ENCODE assay signal across 8 cellular contexts in genomic region chr1:168137515-168137821, GRCh38. TPM values are rescaled to one million over a fixed set of nuclear protein-coding genes. Genes with fewer than 3 reads are reported as not detected.
A peak's percentile ranks its signal among the peaks of the same experiment; 100 is the strongest.
DNase-seq lines count a peak whose midpoint lies in the region; ATAC-seq, FAIRE-seq and TF ChIP-seq lines count a peak whose summit lies in the region.

No MANE protein-coding gene starts in this region.

- TF ChIP-seq POLR2A in K562 (conservative IDR thresholded peaks at IDR 0.05) (no peak), HepG2 (IDR thresholded peaks at IDR 0.05; ENCODE audit: insufficient read depth in 1 of 2, low read depth in 2 of 2, low read length in 2 of 2) (no peak)

- BruUV-seq in K562 (replicated peaks; lab: Mats Ljungman, UMichigan) = no TSS peak
- no TSS peak for BruUV-seq in HepG2 (replicated peaks; lab: Mats Ljungman, UMichigan)

- H3K4me1 ChIP-seq in SK-N-SH (ENCODE audit: control insufficient read depth in 1 of 2, insufficient read depth in 2 of 2, low read depth in 1 of 2, low read length in 1 of 2) (peaks cover 13% of the 10 kb centered on the region in 2 experiments; a peak in 3 of 4 replicates), K562 (replicated peaks in 1 of 2; ENCODE audit: control insufficient read depth in 2 of 2, insufficient read depth in 2 of 2, low read length in 2 of 2) (peaks cover 17 to 19% of the 10 kb centered on the region in 2 experiments; a peak in 4 of 5 replicates), HepG2 (ENCODE audit: insufficient read depth, low read length) (peaks cover 16% of the 10 kb centered on the region), thoracic aorta (ENCODE audit: control insufficient read depth in 1 of 2, low read depth in 2 of 2) (peaks cover 3 to 26% of the 10 kb centered on the region in 2 donors)

- DNase-seq in SK-N-SH = no peak
- no peak for DNase-seq in K562 (ENCODE audit: extremely low read depth in 1 of 4, low spot score in 3 of 4)
- DNase-seq in HepG2 (ENCODE audit: low spot score) = no peak
- no peak for DNase-seq in thoracic aorta (ENCODE audit: low spot score)
- no peak for DNase-seq in COLO829 (ENCODE audit: low spot score)
- no peak for DNase-seq in activated gamma-delta T cell (lab: John Stamatoyannopoulos, UW)
- no peak for DNase-seq in NCI-H524 (lab: John Stamatoyannopoulos, UW)

- H3K9me2 ChIP-seq in SK-N-SH = no peaks in the 10 kb centered on the region

- ATAC-seq in SK-N-SH treated with all-trans-retinoic acid at 6 μM for 48 hours (no peak), K562 (peak; percentile 5; the same call in 2 of the 3 replicates), HepG2 (no peak; the same call in 2 of the 3 replicates), thoracic aorta (ENCODE audit: insufficient number of reproducible peaks, low FRiP score, low read depth) (no peak)

- H4K20me1 ChIP-seq in SK-N-SH (ENCODE audit: insufficient read depth) = peaks cover 8% of the 10 kb centered on the region; the same call in 1 of the 2 replicates
- no peaks in the 10 kb centered on the region for H4K20me1 ChIP-seq in K562 (replicated peaks; ENCODE audit: control insufficient read depth, insufficient read depth, low read length)
- no peaks in the 10 kb centered on the region for H4K20me1 ChIP-seq in HepG2 (ENCODE audit: insufficient read depth, low read length)

- no peak for TF ChIP-seq EP300 in SK-N-SH (IDR thresholded peaks at IDR 0.05; ENCODE audit: borderline replicate concordance in 1 of 2, low read depth in 1 of 2, low read length in 1 of 2)
- no peak for TF ChIP-seq EP300 in K562 (IDR thresholded peaks at IDR 0.05; ENCODE audit: low read length)
- TF ChIP-seq EP300 in HepG2 (IDR thresholded peaks at IDR 0.05; ENCODE audit: low read depth in 2 of 2, low read length in 2 of 2) = no peak
- TF ChIP-seq EP300 in HepG2 (CRISPR knock-in tag; IDR thresholded peaks at IDR 0.05; ENCODE audit: borderline replicate concordance) = no peak

- H3K4me3 ChIP-seq in SK-N-SH (ENCODE audit: low read depth in 2 of 2, low read length in 1 of 2) = peak overlapping the region; percentile 78 to 82
- peak overlapping the region; percentile 20; the same call in 1 of the 2 replicates for H3K4me3 ChIP-seq in K562
- peak overlapping the region; percentile 36 to 71 (median 64); a peak in 5 of 6 replicates for H3K4me3 ChIP-seq in HepG2 (replicated peaks in 1 of 3; ENCODE audit: insufficient read depth in 1 of 3, low read depth in 2 of 3, low read length in 3 of 3)
- H3K4me3 ChIP-seq in thoracic aorta = peak overlapping the region; percentile 91

- H2AFZ ChIP-seq in SK-N-SH (ENCODE audit: low read depth) (peak overlapping the region; percentile 93), K562 (ENCODE audit: low read depth, low read length) (peak overlapping the region; percentile 90), HepG2 (ENCODE audit: low read length) (peak overlapping the region; percentile 31)

- TF ChIP-seq RAD21 in SK-N-SH (IDR thresholded peaks at IDR 0.05; ENCODE audit: low read length) (no peak), K562 (CRISPR knock-in tag; conservative IDR thresholded peaks at IDR 0.05 in 1 of 2, IDR thresholded peaks at IDR 0.05 in 1 of 2) (no peak), HepG2 (CRISPR knock-in tag; IDR thresholded peaks at IDR 0.05) (no peak)

- FAIRE-seq in K562 (lab: Jason Lieb, UNC) (no peak), HepG2 (lab: Jason Lieb, UNC) (no peak)

- H3K79me2 ChIP-seq in SK-N-SH (ENCODE audit: insufficient read depth) (peaks cover 41% of the 10 kb centered on the region), K562 (ENCODE audit: control insufficient read depth, insufficient read depth, low read length) (no peaks in the 10 kb centered on the region), HepG2 (ENCODE audit: insufficient read depth, low read length) (no peaks in the 10 kb centered on the region)

- peaks cover 7 to 8% of the 10 kb centered on the region in 2 experiments for H3K36me3 ChIP-seq in SK-N-SH (replicated peaks in 1 of 2; ENCODE audit: control insufficient read depth in 1 of 2, insufficient read depth in 2 of 2, low read length in 1 of 2)
- no peaks in the 10 kb centered on the region for H3K36me3 ChIP-seq in K562 (ENCODE audit: control insufficient read depth, insufficient read depth, low read length)
- H3K36me3 ChIP-seq in HepG2 (replicated peaks in 1 of 2; ENCODE audit: control insufficient read depth in 1 of 2, insufficient read depth in 2 of 2, low read length in 2 of 2) = no peaks in the 10 kb centered on the region
- H3K36me3 ChIP-seq in thoracic aorta = no peaks in the 10 kb centered on the region

- POLR2A ChIA-PET in SK-N-SH (lab: Yijun Ruan, JAX) (no interaction called here), K562 (lab: Yijun Ruan, JAX) (interaction anchor here (0.6 to 1.4 kb wide), 3 partner anchors 13 to 36 kb away, joined by 3 to 4 read pairs (median 3); no protein-coding TSS in a partner anchor), HepG2 (lab: Yijun Ruan, JAX) (no interaction called here)

- CTCF ChIA-PET in SK-N-SH (lab: Yijun Ruan, JAX) = interaction anchor here (1.3 to 3.1 kb wide), 2 partner anchors 8 to 31 kb away, joined by 6 to 24 read pairs; no protein-coding TSS in a partner anchor
- CTCF ChIA-PET in K562 (lab: Yijun Ruan, JAX; ENCODE audit: low intra/inter-chr PET ratio) = interaction anchor here (0.6 kb wide), 1 partner anchor 192 kb away, joined by 4 read pairs; no protein-coding TSS in a partner anchor
- CTCF ChIA-PET in HepG2 (lab: Yijun Ruan, JAX; ENCODE audit: low intra/inter-chr PET ratio, low total read pairs) = interaction anchor here (1.4 kb wide), 1 partner anchor 8 kb away, joined by 3 read pairs; no protein-coding TSS in a partner anchor

- intact Hi-C loops in K562 (cut with micrococcal nuclease) = no loop called here
- intact Hi-C loops in HepG2 (cut with micrococcal nuclease; ENCODE audit: unreplicated experiment) = no loop called here

- WGBS in SK-N-SH (ENCODE audit: low lambda C conversion rate) = 1% methylated on average over 6 of the region's 6 CpGs
- 59% methylated on average over 6 of the region's 6 CpGs for WGBS in K562 (ENCODE audit: insufficient coverage, low coverage, missing lambda C conversion rate)
- WGBS in HepG2 (ENCODE audit: low lambda C conversion rate) = 2% methylated on average over 6 of the region's 6 CpGs

- H3K9me1 ChIP-seq in K562 (ENCODE audit: control insufficient read depth, insufficient read depth, low read length) = no peaks in the 10 kb centered on the region

- TF ChIP-seq CTCF in SK-N-SH (IDR thresholded peaks at IDR 0.05) = no peak
- no peak for TF ChIP-seq CTCF in K562 (IDR thresholded peaks at IDR 0.05 in 2 of 3, conservative IDR thresholded peaks at IDR 0.05 in 1 of 3; ENCODE audit: insufficient read depth in 2 of 3, low read depth in 1 of 3, low read length in 3 of 3)
- no peak for TF ChIP-seq CTCF in HepG2 (CRISPR knock-in tag; IDR thresholded peaks at IDR 0.05)
- no peak for TF ChIP-seq CTCF in thoracic aorta (IDR thresholded peaks at IDR 0.05)

- in situ Hi-C loops in K562 (cut with MboI) (no loop called here), HepG2 (cut with HindIII; ENCODE audit: extremely low pct_ligation_motif_present, low pct_unique_long_range_greater_than_20kb) (no loop called here)

- H3K9ac ChIP-seq in SK-N-SH = peak overlapping the region; percentile 89
- H3K9ac ChIP-seq in K562 (ENCODE audit: insufficient read depth in 1 of 2, low read depth in 2 of 2, low read length in 2 of 2) = peak overlapping the region in 1 of 2 experiments; percentile 81; a peak in 2 of 4 replicates
- no peak overlapping the region for H3K9ac ChIP-seq in HepG2 (ENCODE audit: insufficient read depth, low read depth, low read length)

- no peaks in the 10 kb centered on the region for H3K9me3 ChIP-seq in SK-N-SH
- H3K9me3 ChIP-seq in K562 (replicated peaks; ENCODE audit: control insufficient read depth, insufficient read depth, low read depth, low read length) = no peaks in the 10 kb centered on the region
- H3K9me3 ChIP-seq in HepG2 (ENCODE audit: low read length) = no peaks in the 10 kb centered on the region
- H3K9me3 ChIP-seq in thoracic aorta = no peaks in the 10 kb centered on the region

- H3F3A ChIP-seq in SK-N-SH (replicated peaks; ENCODE audit: insufficient read depth) = peaks cover 7% of the 10 kb centered on the region

- peak overlapping the region; percentile 88 to 89 for H3K27ac ChIP-seq in SK-N-SH (ENCODE audit: low read depth in 2 of 2, low read length in 1 of 2)
- H3K27ac ChIP-seq in K562 (ENCODE audit: extremely low read depth, low read depth, low read length) = no peak overlapping the region
- no peak overlapping the region for H3K27ac ChIP-seq in HepG2 (ENCODE audit: extremely low read length, insufficient read depth, low read length)
- H3K27ac ChIP-seq in thoracic aorta = peak overlapping the region; percentile 85 to 93

- H3K4me2 ChIP-seq in SK-N-SH (peak overlapping the region; percentile 81), K562 (ENCODE audit: insufficient read depth, low read length) (peak overlapping the region; percentile 60; the same call in 1 of the 2 replicates), HepG2 (ENCODE audit: low read depth, low read length) (peak overlapping the region; percentile 88)

- no peaks in the 10 kb centered on the region for H3K27me3 ChIP-seq in SK-N-SH (ENCODE audit: insufficient read depth)
- peaks cover 2 to 18% of the 10 kb centered on the region in 2 experiments; a peak in 3 of 5 replicates for H3K27me3 ChIP-seq in K562 (ENCODE audit: control insufficient read depth in 2 of 2, insufficient read depth in 2 of 2, low read length in 2 of 2)
- H3K27me3 ChIP-seq in HepG2 (ENCODE audit: control insufficient read depth in 1 of 2, insufficient read depth in 2 of 2, low read length in 2 of 2) = peaks cover 0 to 34% of the 10 kb centered on the region in 2 experiments; a peak in 4 of 5 replicates
- no peaks in the 10 kb centered on the region for H3K27me3 ChIP-seq in thoracic aorta (replicated peaks; ENCODE audit: insufficient read depth)

RNA-seq across cellular contexts. Expression of gene GPR161, which starts 0.7 kb away (rescaled TPM):
- polyA plus RNA-seq in SK-N-SH (2012; rRNA removed) (19.2 and 20.1 TPM in 2 replicates), K562 (2011; rRNA removed) (2.4 and 3.2 TPM in 2 replicates), K562 (2014; fragmentation: Illumina TruSeq; extraction: Trizol) (0.95 and 1.3 TPM in 2 replicates), K562 (2014; fragmentation: Nextera tagmentation; extraction: Ambion mirVana) (under 1 TPM; 0.15 to 0.18 TPM), K562 (2014; rRNA removed) (0.73 and 1.1 TPM in 2 replicates), HepG2 (2011; rRNA removed) (0.13 TPM in 2 replicates)
- 9.8 and 15.5 TPM in 2 replicates for polyA plus RNA-seq in SK-N-SH (2012; cell fraction: cytosol; rRNA removed)
- 18.7 and 21.3 TPM in 2 replicates for polyA plus RNA-seq in SK-N-SH (2012; cell fraction: nucleus; rRNA removed)
- total RNA-seq in K562 (2011; cell fraction: chromatin; rRNA removed; ENCODE audit: low replicate concordance) = 1.4 and 3.6 TPM in 2 replicates
- total RNA-seq in K562 (2011; cell fraction: nucleolus; rRNA removed) = 2.6 and 3.8 TPM in 2 replicates
- total RNA-seq in K562 (2011; cell fraction: nucleoplasm; rRNA removed) = 2.3 and 2.6 TPM in 2 replicates
- total RNA-seq in K562 (2014; rRNA removed) (0.45 and 1.1 TPM in 2 replicates), K562 (2014; rRNA removed; fragmentation: Illumina TruSeq; extraction: Trizol) (0.64 and 0.76 TPM in 2 replicates), K562 (2015; rRNA removed; fragmentation: Illumina TruSeq; extraction: Trizol) (0.68 and 1.0 TPM in 2 replicates), K562 (2021) (1.2 and 1.6 TPM in 2 replicates), HepG2 (2016; rRNA removed; fragmentation: Illumina TruSeq; extraction: Trizol) (0.08 and 0.35 TPM in 2 replicates), thoracic aorta (10 to 100 TPM; 10.3 to 11.6 TPM)
- polyA plus RNA-seq in K562 (2011; cell fraction: cytosol; rRNA removed) = 3.1 and 3.3 TPM in 2 replicates
- polyA plus RNA-seq in K562 (2011; cell fraction: nucleus; rRNA removed) = 3.5 and 3.9 TPM in 2 replicates
- 1.5 and 1.9 TPM in 2 replicates for polyA plus RNA-seq in K562 (2012)
- polyA minus RNA-seq in K562 (2011; rRNA and poly(A)+ RNA removed) = 5.4 and 5.5 TPM in 2 replicates
- 2.8 TPM in 2 replicates for polyA minus RNA-seq in K562 (2011; cell fraction: cytosol; rRNA and poly(A)+ RNA removed)
- polyA minus RNA-seq in K562 (2011; cell fraction: nucleus; rRNA and poly(A)+ RNA removed) = 2.3 and 2.8 TPM in 2 replicates
- 0.30 and 0.35 TPM in 2 replicates for total RNA-seq in HepG2 (2016; cell fraction: cytosol; rRNA removed; fragmentation: Illumina TruSeq; extraction: Trizol; ENCODE audit: low read depth)
- 0.09 and 0.15 TPM in 2 replicates for total RNA-seq in HepG2 (2016; cell fraction: insoluble cytoplasmic fraction; rRNA removed; fragmentation: Illumina TruSeq; extraction: Trizol)
- 0.22 and 0.28 TPM in 2 replicates for total RNA-seq in HepG2 (2016; cell fraction: membrane; rRNA removed; fragmentation: Illumina TruSeq; extraction: Trizol)
- 0.06 and 0.19 TPM in 2 replicates for total RNA-seq in HepG2 (2016; cell fraction: nucleus; rRNA removed; fragmentation: Illumina TruSeq; extraction: Trizol)
- polyA plus RNA-seq in HepG2 (2011; cell fraction: cytosol; rRNA removed) = 0.12 TPM in 2 replicates
- 0.08 and 0.23 TPM in 2 replicates for polyA plus RNA-seq in HepG2 (2011; cell fraction: nucleus; rRNA removed)
- polyA plus RNA-seq in HepG2 (2012) = 0.09 and 0.11 TPM in 2 replicates
- 0.26 TPM in 2 replicates for polyA plus RNA-seq in HepG2 (2016; cell fraction: cytosol; fragmentation: Illumina TruSeq; extraction: Trizol; ENCODE audit: low read depth)
- polyA plus RNA-seq in HepG2 (2016; cell fraction: insoluble cytoplasmic fraction; fragmentation: Illumina TruSeq; extraction: Trizol; ENCODE audit: low read depth) = 0.08 and 0.23 TPM in 2 replicates
- polyA plus RNA-seq in HepG2 (2016; cell fraction: membrane; fragmentation: Illumina TruSeq; extraction: Trizol; ENCODE audit: low read depth) = 0.13 and 0.23 TPM in 2 replicates
- polyA plus RNA-seq in HepG2 (2016; cell fraction: nucleus; fragmentation: Illumina TruSeq; extraction: Trizol; ENCODE audit: insufficient read depth, low read depth) = 0.21 and 0.25 TPM in 2 replicates
- 1.1 and 15.7 TPM in 2 replicates for polyA minus RNA-seq in HepG2 (2011; rRNA and poly(A)+ RNA removed; ENCODE audit: low replicate concordance)
- 0.59 TPM in 1 of 2 replicates, not detected in the other for polyA minus RNA-seq in HepG2 (2011; cell fraction: cytosol; rRNA and poly(A)+ RNA removed)
- 0.26 and 0.37 TPM in 2 replicates for polyA minus RNA-seq in HepG2 (2011; cell fraction: nucleus; rRNA and poly(A)+ RNA removed)

RNA-seq across cellular contexts. Expression of gene TIPRL, which starts 41.3 kb away (rescaled TPM):
- polyA plus RNA-seq in SK-N-SH (2012; rRNA removed) = 16.4 and 20.5 TPM in 2 replicates
- polyA plus RNA-seq in SK-N-SH (2012; cell fraction: cytosol; rRNA removed) = 27.0 and 43.4 TPM in 2 replicates
- polyA plus RNA-seq in SK-N-SH (2012; cell fraction: nucleus; rRNA removed) = 6.0 and 11.4 TPM in 2 replicates
- total RNA-seq in K562 (2011; cell fraction: chromatin; rRNA removed; ENCODE audit: low replicate concordance) = 7.1 and 15.3 TPM in 2 replicates
- 4.0 and 4.3 TPM in 2 replicates for total RNA-seq in K562 (2011; cell fraction: nucleolus; rRNA removed)
- total RNA-seq in K562 (2011; cell fraction: nucleoplasm; rRNA removed) = 6.7 and 13.7 TPM in 2 replicates
- total RNA-seq in K562 (2014; rRNA removed) = 41.4 and 52.1 TPM in 2 replicates
- 73.5 and 78.1 TPM in 2 replicates for total RNA-seq in K562 (2014; rRNA removed; fragmentation: Illumina TruSeq; extraction: Trizol)
- total RNA-seq in K562 (2015; rRNA removed; fragmentation: Illumina TruSeq; extraction: Trizol) = 71.1 and 81.7 TPM in 2 replicates
- 57.0 and 64.4 TPM in 2 replicates for total RNA-seq in K562 (2021)
- polyA plus RNA-seq in K562 (2011; rRNA removed) = 44.9 and 69.9 TPM in 2 replicates
- 10.0 and 21.7 TPM in 2 replicates for polyA plus RNA-seq in K562 (2011; cell fraction: cytosol; rRNA removed)
- polyA plus RNA-seq in K562 (2011; cell fraction: nucleus; rRNA removed) = 7.3 and 11.7 TPM in 2 replicates
- polyA plus RNA-seq in K562 (2012) = 42.3 and 51.3 TPM in 2 replicates
- polyA plus RNA-seq in K562 (2014; fragmentation: Illumina TruSeq; extraction: Trizol) = 50.7 and 60.1 TPM in 2 replicates
- polyA plus RNA-seq in K562 (2014; fragmentation: Nextera tagmentation; extraction: Ambion mirVana) = 10 to 100 TPM; 87.0 to 90.2 TPM
- 54.8 and 63.2 TPM in 2 replicates for polyA plus RNA-seq in K562 (2014; rRNA removed)
- 87.3 and 88.4 TPM in 2 replicates for polyA minus RNA-seq in K562 (2011; rRNA and poly(A)+ RNA removed)
- 19.4 and 21.4 TPM in 2 replicates for polyA minus RNA-seq in K562 (2011; cell fraction: cytosol; rRNA and poly(A)+ RNA removed)
- polyA minus RNA-seq in K562 (2011; cell fraction: nucleus; rRNA and poly(A)+ RNA removed) = 4.7 and 8.7 TPM in 2 replicates
- total RNA-seq in HepG2 (2016; rRNA removed; fragmentation: Illumina TruSeq; extraction: Trizol) = 22.8 and 33.5 TPM in 2 replicates
- total RNA-seq in HepG2 (2016; cell fraction: cytosol; rRNA removed; fragmentation: Illumina TruSeq; extraction: Trizol; ENCODE audit: low read depth) = 8.4 and 10.9 TPM in 2 replicates
- total RNA-seq in HepG2 (2016; cell fraction: insoluble cytoplasmic fraction; rRNA removed; fragmentation: Illumina TruSeq; extraction: Trizol) = 22.6 and 32.8 TPM in 2 replicates
- total RNA-seq in HepG2 (2016; cell fraction: membrane; rRNA removed; fragmentation: Illumina TruSeq; extraction: Trizol) = 15.6 and 18.7 TPM in 2 replicates
- 11.8 and 11.9 TPM in 2 replicates for total RNA-seq in HepG2 (2016; cell fraction: nucleus; rRNA removed; fragmentation: Illumina TruSeq; extraction: Trizol)
- polyA plus RNA-seq in HepG2 (2011; rRNA removed) = 7.6 and 10.1 TPM in 2 replicates
- polyA plus RNA-seq in HepG2 (2011; cell fraction: cytosol; rRNA removed) = 4.1 and 7.6 TPM in 2 replicates
- polyA plus RNA-seq in HepG2 (2011; cell fraction: nucleus; rRNA removed) = 2.0 and 3.2 TPM in 2 replicates
- polyA plus RNA-seq in HepG2 (2012) = 11.9 and 13.6 TPM in 2 replicates
- polyA plus RNA-seq in HepG2 (2016; cell fraction: cytosol; fragmentation: Illumina TruSeq; extraction: Trizol; ENCODE audit: low read depth) = 12.0 and 17.8 TPM in 2 replicates
- polyA plus RNA-seq in HepG2 (2016; cell fraction: insoluble cytoplasmic fraction; fragmentation: Illumina TruSeq; extraction: Trizol; ENCODE audit: low read depth) = 34.7 and 35.9 TPM in 2 replicates
- 13.6 and 15.9 TPM in 2 replicates for polyA plus RNA-seq in HepG2 (2016; cell fraction: membrane; fragmentation: Illumina TruSeq; extraction: Trizol; ENCODE audit: low read depth)
- 15.2 and 15.8 TPM in 2 replicates for polyA plus RNA-seq in HepG2 (2016; cell fraction: nucleus; fragmentation: Illumina TruSeq; extraction: Trizol; ENCODE audit: insufficient read depth, low read depth)
- 3.1 and 9.5 TPM in 2 replicates for polyA minus RNA-seq in HepG2 (2011; rRNA and poly(A)+ RNA removed; ENCODE audit: low replicate concordance)
- 4.9 and 7.2 TPM in 2 replicates for polyA minus RNA-seq in HepG2 (2011; cell fraction: cytosol; rRNA and poly(A)+ RNA removed)
- polyA minus RNA-seq in HepG2 (2011; cell fraction: nucleus; rRNA and poly(A)+ RNA removed) = 3.9 and 6.2 TPM in 2 replicates
- 10 to 100 TPM; 18.5 to 22.9 TPM for total RNA-seq in thoracic aorta

Comparison
In these comparisons a context has a peak if more than half of its experiments do, and no peak if none do; other contexts are left out.
1. H2AFZ ChIP-seq: peak in every context shown above with its lines; median percentile 93 in SK-N-SH; 90 in K562; 31 in HepG2.
2. H3K27ac ChIP-seq: peak in SK-N-SH (2 of 2) and thoracic aorta (2 of 2); none in K562 (single experiment) and HepG2 (single experiment).
3. H3K4me3 ChIP-seq: peak in every context shown above with its lines; median percentile 91 in thoracic aorta; 80 in SK-N-SH; 64 in HepG2; 20 in K562.
4. Peak in every context shown above with its lines, with median percentiles within 50 percentile points of each other: H3K4me2 ChIP-seq.